Comparison of ENCODE assay signal across 17 cellular contexts in genomic region chr19:28831464-28831863, GRCh38.
A peak's percentile ranks its signal among the peaks of the same experiment; 100 is the strongest.
DNase-seq lines count a peak whose midpoint lies in the region; ATAC-seq lines count a peak whose summit lies in the region.
"Had no signal": no experiment of that assay in that cellular context is flagged by ENCODE, and none has a peak within 500 bp of the region (broad histone marks: within the 10 kb centered on the region; RNA-seq: fewer than 3 reads in every experiment).

No MANE protein-coding gene starts in this region.

- no peak overlapping the region for H3K4me2 ChIP-seq in mesendoderm (ENCODE audit: low read length)
- H3K4me2 ChIP-seq: BLaER1 treated with 17β-estradiol and CSF1 and Interleukin-3, amounts not matched to agents 10 nM and 100 nM; KMS-11 had no signal

- WGBS in mesendoderm (ENCODE audit: extremely low coverage, insufficient coverage, low lambda C conversion rate) = no CpG with 5 or more reads among the region's 5 CpGs

- H3K4me3 ChIP-seq in H7 (ENCODE audit: insufficient read depth, low read depth, low read length) (no peak overlapping the region), NT2/D1 (ENCODE audit: insufficient read length, low read depth) (no peak overlapping the region), mesendoderm (ENCODE audit: low read length) (no peak overlapping the region)
- H3K4me3 ChIP-seq: BLaER1 treated with 17β-estradiol and CSF1 and Interleukin-3, amounts not matched to agents 10 nM and 100 nM had no signal

- H3K4ac ChIP-seq in mesendoderm (ENCODE audit: low read depth, low read length) = no peak overlapping the region

- H2BK5ac ChIP-seq in mesendoderm (ENCODE audit: low read length) = no peak overlapping the region

- H3K79me1 ChIP-seq in mesendoderm (ENCODE audit: low read length) = no peaks in the 10 kb centered on the region

- no peak overlapping the region for H3K9ac ChIP-seq in NT2/D1 (ENCODE audit: insufficient read length, low read depth)
- H3K9ac ChIP-seq in mesendoderm (ENCODE audit: low read length) = no peak overlapping the region
- H3K9ac ChIP-seq: BLaER1 treated with 17β-estradiol and CSF1 and Interleukin-3, amounts not matched to agents 10 nM and 100 nM; KMS-11 had no signal

- peaks cover 19% of the 10 kb centered on the region for H3K4me1 ChIP-seq in NT2/D1 (ENCODE audit: insufficient read depth, insufficient read length)
- H3K4me1 ChIP-seq in mesendoderm (ENCODE audit: control insufficient read depth, low read depth, low read length) = no peaks in the 10 kb centered on the region
- H3K4me1 ChIP-seq: BLaER1 treated with 17β-estradiol and CSF1 and Interleukin-3, amounts not matched to agents 10 nM and 100 nM had no signal

- no peak overlapping the region for H3K27ac ChIP-seq in mesendoderm (ENCODE audit: low read depth, low read length)
- H3K27ac ChIP-seq: BLaER1 treated with 17β-estradiol and CSF1 and Interleukin-3, amounts not matched to agents 10 nM and 100 nM; HL-60; KMS-11 had no signal

- no peak overlapping the region for H4K8ac ChIP-seq in mesendoderm (ENCODE audit: low read depth, low read length)

- no peak overlapping the region for H2BK15ac ChIP-seq in mesendoderm (replicated peaks; ENCODE audit: low read depth)

- H3K23ac ChIP-seq in mesendoderm (ENCODE audit: low read length) = no peak overlapping the region

- no peak overlapping the region for H2BK120ac ChIP-seq in mesendoderm (ENCODE audit: low read depth, low read length)

- no peaks in the 10 kb centered on the region for H3K9me3 ChIP-seq in NT2/D1 (ENCODE audit: insufficient read depth, low read length)
- H3K9me3 ChIP-seq: BLaER1 treated with 17β-estradiol and CSF1 and Interleukin-3, amounts not matched to agents 10 nM and 100 nM had no signal

- peak; percentile 38 for DNase-seq in H7
- peak; percentile 92 for DNase-seq in NT2/D1 (ENCODE audit: low read depth, low spot score)
- DNase-seq in iPS DF 19.7 (ENCODE audit: low read depth, low spot score) = peak; percentile 63
- DNase-seq in mesendoderm = peak; percentile 8
- DNase-seq in activated CD4-positive, alpha-beta T cell treated with anti-CD3 and anti-CD28 coated beads, Interleukin-2, amount 50 U/mL, for 1 hour = no peak
- DNase-seq in activated T-cell treated with anti-CD3 and anti-CD28 coated beads for 4 hours = no peak
- DNase-seq: CD8-positive, alpha-beta T cell; DMS153; DMS79; GF-D8; HFFc6 had no signal

- H3K36me3 ChIP-seq in H7 (replicated peaks; ENCODE audit: control insufficient read depth, insufficient read depth, low read length) (no peaks in the 10 kb centered on the region), NT2/D1 (ENCODE audit: insufficient read depth, insufficient read length, low read length) (no peaks in the 10 kb centered on the region), mesendoderm (ENCODE audit: control insufficient read depth, insufficient read depth, low read length) (no peaks in the 10 kb centered on the region)
- H3K36me3 ChIP-seq: BLaER1 treated with 17β-estradiol and CSF1 and Interleukin-3, amounts not matched to agents 10 nM and 100 nM had no signal

- H3K79me2 ChIP-seq in mesendoderm (ENCODE audit: control insufficient read depth, insufficient read depth, low read length) = no peaks in the 10 kb centered on the region

- H3K27me3 ChIP-seq in H7 (ENCODE audit: control insufficient read depth, insufficient read depth, low read length) (no peaks in the 10 kb centered on the region), NT2/D1 (ENCODE audit: insufficient read depth, insufficient read length) (no peaks in the 10 kb centered on the region), mesendoderm (ENCODE audit: insufficient read depth, low read length, poor library complexity) (no peaks in the 10 kb centered on the region)
- H3K27me3 ChIP-seq: BLaER1 treated with 17β-estradiol and CSF1 and Interleukin-3, amounts not matched to agents 10 nM and 100 nM had no signal

- no peak overlapping the region for H3K18ac ChIP-seq in mesendoderm (ENCODE audit: low read length)

- H2AK5ac ChIP-seq in mesendoderm (ENCODE audit: low read length) = no peak overlapping the region

- H4K5ac ChIP-seq in mesendoderm (ENCODE audit: low read length) = no peak overlapping the region

- ATAC-seq in HG03095 (IDR thresholded peaks at IDR 0.05; ENCODE audit: unreplicated experiment) = no peak
- no peak for ATAC-seq in HG02798 (IDR thresholded peaks at IDR 0.05; ENCODE audit: poor library complexity, unreplicated experiment)
- ATAC-seq: CD8-positive, alpha-beta T cell; HCT116 had no signal

- no peak overlapping the region for H3K56ac ChIP-seq in mesendoderm (ENCODE audit: low read length)

Comparison
In these comparisons a context has a peak if more than half of its experiments do, and no peak if none do; other contexts are left out.
1. DNase-seq: peak in H7 (single experiment), NT2/D1 (single experiment), iPS DF 19.7 (single experiment) and mesendoderm (single experiment); none in activated CD4-positive, alpha-beta T cell treated with anti-CD3 and anti-CD28 coated beads, Interleukin-2, amount 50 U/mL, for 1 hour (single experiment) and activated T-cell treated with anti-CD3 and anti-CD28 coated beads for 4 hours (single experiment).